In genomic region chr2:133737597-133737996, GRCh38 we compare ENCODE assay signal across 2 cellular contexts.
TF ChIP-seq lines count a peak whose summit lies in the region.

No MANE protein-coding gene starts in this region.

TF ChIP-seq in SK-N-SH, 30 proteins besides CTCF, POLR2A, EP300 and RAD21 (continued from another document):
- TF ChIP-seq IRF3 (IDR thresholded peaks at IDR 0.05; ENCODE audit: low read depth, low read length), result no peak
- no peak for TF ChIP-seq RFX5 (IDR thresholded peaks at IDR 0.05; ENCODE audit: low read length)
- TF ChIP-seq NFIC (IDR thresholded peaks at IDR 0.05; ENCODE audit: borderline replicate concordance), result no peak
- no peak for TF ChIP-seq FOSL2 (IDR thresholded peaks at IDR 0.05; ENCODE audit: borderline replicate concordance, low read depth)
- no peak for TF ChIP-seq MXI1 (IDR thresholded peaks at IDR 0.05; ENCODE audit: low read depth, low read length)
- no peak for TF ChIP-seq PBX3 (IDR thresholded peaks at IDR 0.05)
- TF ChIP-seq YY1 (IDR thresholded peaks at IDR 0.05; ENCODE audit: low read depth), result no peak
- no peak for TF ChIP-seq REST (IDR thresholded peaks at IDR 0.05; ENCODE audit: low read depth, low read length)
- TF ChIP-seq MEF2A (IDR thresholded peaks at IDR 0.05; ENCODE audit: borderline replicate concordance, low read depth), result no peak
- no peak for TF ChIP-seq ELF1 (IDR thresholded peaks at IDR 0.05)
- TF ChIP-seq GATA2 (CRISPR knock-in tag; IDR thresholded peaks at IDR 0.05), result no peak

TF ChIP-seq in SK-N-SH treated with all-trans-retinoic acid at 6 μM for 48 hours, 23 proteins besides CTCF, POLR2A, EP300 and RAD21 (continued from another document):
- TF ChIP-seq CREB5 (CRISPR knock-in tag; IDR thresholded peaks at IDR 0.05; ENCODE audit: low read depth) (no peak), ZFP30 (CRISPR knock-in tag; IDR thresholded peaks at IDR 0.05) (no peak), TSHZ2 (CRISPR knock-in tag; IDR thresholded peaks at IDR 0.05) (no peak), PPARA (CRISPR knock-in tag; IDR thresholded peaks at IDR 0.05; ENCODE audit: borderline replicate concordance) (no peak), RARB (CRISPR knock-in tag; IDR thresholded peaks at IDR 0.05) (no peak), ZNF70 (CRISPR knock-in tag; IDR thresholded peaks at IDR 0.05) (no peak), ZFP3 (CRISPR knock-in tag; IDR thresholded peaks at IDR 0.05) (no peak), ARNTL (CRISPR knock-in tag; IDR thresholded peaks at IDR 0.05; ENCODE audit: borderline replicate concordance, low read depth) (no peak), GLIS3 (CRISPR knock-in tag; IDR thresholded peaks at IDR 0.05) (no peak), SNAI2 (CRISPR knock-in tag; IDR thresholded peaks at IDR 0.05) (no peak), ZNF565 (CRISPR knock-in tag; conservative IDR thresholded peaks at IDR 0.05; ENCODE audit: low read depth) (no peak)
TF ChIP-seq in SK-N-SH treated with all-trans-retinoic acid at 6 μM for 48 hours: peak in this region for 0.
